8 cellular contexts compared by ENCODE assay signal in genomic region chr12:111841750-111842555, GRCh38. TPM values are rescaled to one million over a fixed set of nuclear protein-coding genes. Genes with fewer than 3 reads are reported as not detected.
DNase-seq lines count a peak whose midpoint lies in the region; ATAC-seq, FAIRE-seq and TF ChIP-seq lines count a peak whose summit lies in the region.

MAPKAPK5 (plus strand) TSS chr12:111842228; CDS start chr12:111842734, 506 bp downstream.

- POLR2A ChIA-PET in Caco-2 (lab: Charles Lee), result interaction anchor here (0.8 to 1.3 kb wide), 4 partner anchors 18 to 171 kb away, joined by 3 to 4 read pairs (median 3); partner anchors contain the start of genes ACAD10, ALDH2, BRAP and ERP29
- POLR2A ChIA-PET in H1 (lab: Charles Lee; ENCODE audit: partially characterized antibody), result interaction anchor here (0.7 to 3.6 kb wide), 21 partner anchors 10 to 178 kb away, joined by 3 to 40 read pairs (median 6); partner anchors contain the start of genes ALDH2, ERP29 and TMEM116

- H2BK15ac ChIP-seq in H1 (ENCODE audit: low read length) (no peak within 1 kb of the TSS), mesenchymal stem cell (ENCODE audit: low read depth, poor library complexity, severe bottlenecking) (peak within 1 kb of the TSS; percentile 100)

- CTCF ChIA-PET in Caco-2 (lab: Charles Lee), result interaction anchor here (0.9 to 1.6 kb wide), 3 partner anchors 29 to 283 kb away, joined by 3 to 6 read pairs (median 4); partner anchors contain the start of genes ERP29, TMEM116 and TRAFD1
- CTCF ChIA-PET in H1 (lab: Charles Lee; ENCODE audit: partially characterized antibody), result interaction anchor here (0.7 to 3.4 kb wide), 6 partner anchors 10 to 180 kb away, joined by 3 to 10 read pairs (median 3); no protein-coding TSS in a partner anchor

- peak within 1 kb of the TSS; percentile 99 for H3K4me3 ChIP-seq in Caco-2 (ENCODE audit: low read depth, low read length)
- peak within 1 kb of the TSS; percentile 75 to 94 (median 86) for H3K4me3 ChIP-seq in H1 (ENCODE audit: extremely low read depth in 1 of 4, insufficient read depth in 2 of 4, low read depth in 3 of 4, low read length in 4 of 4)
- peak within 1 kb of the TSS; percentile 90 to 91 for H3K4me3 ChIP-seq in mesenchymal stem cell (ENCODE audit: insufficient read depth in 1 of 2, low read depth in 1 of 2, low read length in 2 of 2)

- H4K20me1 ChIP-seq in H1 (replicated peaks in 1 of 2; ENCODE audit: control insufficient read depth in 1 of 2, insufficient read depth in 2 of 2, low read length in 2 of 2), result peaks cover 0 to 9% of the 10 kb centered on the region in 2 experiments

- H4K5ac ChIP-seq in H1 (ENCODE audit: insufficient read length, low read depth, low read length), result peak within 1 kb of the TSS; percentile 84

- no peak for TF ChIP-seq CTCF in Caco-2 (IDR thresholded peaks at IDR 0.05; ENCODE audit: insufficient read depth in 1 of 2, low read depth in 1 of 2, low read length in 1 of 2, severe bottlenecking in 1 of 2, unreplicated experiment in 1 of 2)
- TF ChIP-seq CTCF in H1 (IDR thresholded peaks at IDR 0.05; ENCODE audit: control extremely low read depth in 1 of 3, insufficient read depth in 1 of 3, low read depth in 1 of 3, low read length in 3 of 3), result no peak

- no TSS peak for BruUV-seq in Caco-2 (replicated peaks; lab: Mats Ljungman, UMichigan)

- no peak within 1 kb of the TSS for H3K14ac ChIP-seq in H1 (ENCODE audit: insufficient read length)
- H3K14ac ChIP-seq in mesenchymal stem cell (ENCODE audit: low read length in 2 of 2), result peak within 1 kb of the TSS in 1 of 2 experiments; percentile 80

- H3K27ac ChIP-seq in H1 (ENCODE audit: low read depth, low read length) (peak within 1 kb of the TSS; percentile 99), mesenchymal stem cell (ENCODE audit: low read length, poor library complexity, severe bottlenecking) (peak within 1 kb of the TSS; percentile 78)

- no peak for TF ChIP-seq RAD21 in H1 (IDR thresholded peaks at IDR 0.05 in 1 of 2, conservative IDR thresholded peaks at IDR 0.05 in 1 of 2; ENCODE audit: low read depth in 2 of 2, low read length in 2 of 2)

- H3K36me3 ChIP-seq in Caco-2 (ENCODE audit: control insufficient read depth, insufficient read depth, low read length) (no peaks in the 10 kb centered on the region; the same call in 1 of the 2 replicates), H1 (ENCODE audit: control insufficient read depth in 2 of 4, insufficient read depth in 4 of 4, low read length in 3 of 4) (peaks cover 2 to 11% (median 5%) of the 10 kb centered on the region in 4 experiments; a peak in 3 of 8 replicates), mesenchymal stem cell (ENCODE audit: control insufficient read depth in 1 of 2, insufficient read depth in 2 of 2, low read depth in 1 of 2, low read length in 2 of 2) (peaks cover 4 to 21% of the 10 kb centered on the region in 2 experiments)

- peaks cover 29 to 73% of the 10 kb centered on the region in 2 experiments for H3K79me2 ChIP-seq in H1 (ENCODE audit: control insufficient read depth in 1 of 2, insufficient read depth in 2 of 2, low read length in 2 of 2)

- ATAC-seq in GM21381 (IDR thresholded peaks at IDR 0.05; ENCODE audit: unreplicated experiment), result peak; percentile 81

- H3K23ac ChIP-seq in H1 (ENCODE audit: insufficient read length) (no peak within 1 kb of the TSS), mesenchymal stem cell (ENCODE audit: low read length in 2 of 2) (peak within 1 kb of the TSS in 1 of 2 experiments; percentile 90)

- H3K27me3 ChIP-seq in Caco-2 (replicated peaks; ENCODE audit: control insufficient read depth, insufficient read depth, low read length) (no peaks in the 10 kb centered on the region), H1 (replicated peaks in 1 of 4; ENCODE audit: control insufficient read depth in 3 of 4, extremely low read depth in 1 of 4, insufficient read depth in 3 of 4, low read length in 3 of 4) (no peaks in the 10 kb centered on the region), mesenchymal stem cell (ENCODE audit: control insufficient read depth in 1 of 2, insufficient read depth in 1 of 2, low read length in 2 of 2) (no peaks in the 10 kb centered on the region)

- H2AK5ac ChIP-seq in H1 (ENCODE audit: low read depth, low read length), result peak within 1 kb of the TSS; percentile 54; the same call in 1 of the 2 replicates
- H2AK5ac ChIP-seq in mesenchymal stem cell (ENCODE audit: low read length, severe bottlenecking), result peak within 1 kb of the TSS; percentile 47

- peak within 1 kb of the TSS; percentile 4 for H3K4ac ChIP-seq in H1 (replicated peaks; ENCODE audit: insufficient read length, low read depth, low read length)
- H3K4ac ChIP-seq in mesenchymal stem cell (ENCODE audit: low read depth in 1 of 2, low read length in 2 of 2), result peak within 1 kb of the TSS; percentile 85 to 86

- WGBS in H1 (ENCODE audit: extremely low coverage in 1 of 2, insufficient coverage in 1 of 2, insufficient read length in 1 of 2, insufficient replicate concordance in 2 of 2, low coverage in 1 of 2, low lambda C conversion rate in 2 of 2, missing lambda C conversion rate in 1 of 2), 2 experiments, result 1% methylated on average over 68 of the region's 84 CpGs; no CpG with 5 or more reads in 1 of the 2 experiments
- under 1% methylated on average over 63 of the region's 84 CpGs for WGBS in mesenchymal stem cell

- intact Hi-C loops in Caco-2 (cut with micrococcal nuclease; ENCODE audit: unreplicated experiment), result loop anchor here (2.0 kb wide), 1 partner anchor 17 kb away; no protein-coding TSS in a partner anchor

- H3K23me2 ChIP-seq in H1 (ENCODE audit: low read depth, low read length), result peaks cover 6% of the 10 kb centered on the region

- H3K9ac ChIP-seq in H1 (replicated peaks in 1 of 4; ENCODE audit: extremely low read depth in 1 of 4, low read depth in 3 of 4, low read length in 3 of 4) (peak within 1 kb of the TSS; percentile 98 to 100 (median 98)), mesenchymal stem cell (ENCODE audit: low read length) (peak within 1 kb of the TSS; percentile 98)

- H3K4me3 Mint-ChIP-seq in Caco-2 (ENCODE audit: unreplicated experiment), result peak within 1 kb of the TSS; percentile 88

- TF ChIP-seq EP300 in H1 (IDR thresholded peaks at IDR 0.05; ENCODE audit: borderline replicate concordance in 1 of 2, low read depth in 2 of 2, low read length in 2 of 2), result peak in 1 of 2 experiments; percentile 38; a peak in 1 of 3 replicates

- TF ChIP-seq POLR2A in H1 (IDR thresholded peaks at IDR 0.05; ENCODE audit: control extremely low read depth in 1 of 2, low read depth in 2 of 2, low read length in 2 of 2), result peak; percentile 79 to 82

- H3K4me1 Mint-ChIP-seq in Caco-2 (ENCODE audit: low read depth, unreplicated experiment), result peaks cover 20% of the 10 kb centered on the region

- H3K36me3 Mint-ChIP-seq in Caco-2 (ENCODE audit: insufficient read depth, unreplicated experiment), result peaks cover 49% of the 10 kb centered on the region

- H2BK20ac ChIP-seq in H1 (ENCODE audit: low read length), result no peak within 1 kb of the TSS

- H3K79me1 ChIP-seq in H1 (ENCODE audit: low read depth, low read length) (peaks cover 5% of the 10 kb centered on the region), mesenchymal stem cell (replicated peaks; ENCODE audit: low read length, poor library complexity, severe bottlenecking) (peaks cover 2% of the 10 kb centered on the region)

- H3K9me3 Mint-ChIP-seq in Caco-2 (ENCODE audit: unreplicated experiment), result no peaks in the 10 kb centered on the region

- peak within 1 kb of the TSS; percentile 56 for H3K56ac ChIP-seq in H1 (replicated peaks; ENCODE audit: insufficient read length, low read depth, low read length)

- H3K27me3 Mint-ChIP-seq in Caco-2 (ENCODE audit: insufficient read depth, unreplicated experiment), result no peaks in the 10 kb centered on the region

- H3K9me3 ChIP-seq in Caco-2 (no peaks in the 10 kb centered on the region), H1 (ENCODE audit: insufficient read depth in 2 of 2, low read depth in 1 of 2, low read length in 1 of 2) (no peaks in the 10 kb centered on the region), mesenchymal stem cell (ENCODE audit: control insufficient read depth, low read length) (no peaks in the 10 kb centered on the region)

- H2BK120ac ChIP-seq in H1 (replicated peaks; ENCODE audit: low read depth, low read length) (no peak within 1 kb of the TSS), mesenchymal stem cell (ENCODE audit: low read depth, low read length) (peak within 1 kb of the TSS; percentile 84)

- peak within 1 kb of the TSS; percentile 93 for H2BK5ac ChIP-seq in H1 (ENCODE audit: low read depth, low read length)
- peak within 1 kb of the TSS; percentile 98 for H2BK5ac ChIP-seq in mesenchymal stem cell (ENCODE audit: low read depth, low read length, poor library complexity, severe bottlenecking)

- H4K8ac ChIP-seq in H1 (ENCODE audit: extremely low read depth, insufficient read depth, low read length) (peak within 1 kb of the TSS; percentile 100), mesenchymal stem cell (ENCODE audit: low read length) (peak within 1 kb of the TSS; percentile 99)

- H3K4me1 ChIP-seq in Caco-2, result peaks cover 10% of the 10 kb centered on the region; the same call in 1 of the 2 replicates
- H3K4me1 ChIP-seq in H1 (replicated peaks in 1 of 4; ENCODE audit: control insufficient read depth in 3 of 4, insufficient read depth in 4 of 4, low read length in 3 of 4), result no peaks in the 10 kb centered on the region; a peak in 2 of 7 replicates
- peaks cover 11% of the 10 kb centered on the region for H3K4me1 ChIP-seq in mesenchymal stem cell (ENCODE audit: control insufficient read depth, insufficient read depth, low read depth, low read length)

- DNase-seq in Caco-2 (peak; percentile 96 to 97), HUDEP-2 (lab: John Stamatoyannopoulos, UW; ENCODE audit: unreplicated experiment in 76 of 76) (peak; percentile 27 to 95 (median 88)), NOMO-1 treated with dmso at 0.1 percent for 144 hours (lab: John Stamatoyannopoulos, UW; ENCODE audit: unreplicated experiment) (peak; percentile 81), H1 (ENCODE audit: low read depth in 1 of 2, low spot score in 2 of 2) (peak; percentile 86 to 98), mesenchymal stem cell (peak; percentile 95)
- DNase-seq in activated CD8-positive, alpha-beta memory T cell treated with anti-CD3 and anti-CD28 coated beads for 48 hours (ENCODE audit: low read depth in 2 of 3, low spot score in 2 of 3), result peak; percentile 92 to 99 (median 99)
- DNase-seq in stimulated activated CD8-positive, alpha-beta memory T cell treated with anti-CD3 and anti-CD28 coated beads, Interleukin-12 subunit alpha, Interleukin-12 subunit beta, amount 100 ng/mL, for 24 hours (ENCODE audit: extremely low read depth), result peak; percentile 93

- no peak for FAIRE-seq in H1 (lab: Jason Lieb, UNC)

- H3K4me2 ChIP-seq in H1 (ENCODE audit: insufficient read depth in 1 of 2, low read depth in 2 of 2, low read length in 2 of 2) (peak within 1 kb of the TSS; percentile 86 to 87), mesenchymal stem cell (ENCODE audit: low read length, poor library complexity, severe bottlenecking) (peak within 1 kb of the TSS; percentile 85)

- H3K18ac ChIP-seq in H1 (ENCODE audit: extremely low read depth, low read length), result peak within 1 kb of the TSS; percentile 85; the same call in 1 of the 2 replicates
- peak within 1 kb of the TSS; percentile 92 to 94 for H3K18ac ChIP-seq in mesenchymal stem cell (ENCODE audit: low read depth in 1 of 2, low read length in 2 of 2)

- H4K91ac ChIP-seq in H1 (replicated peaks; ENCODE audit: insufficient read length, low read length) (peak within 1 kb of the TSS; percentile 94), mesenchymal stem cell (ENCODE audit: low read length) (peak within 1 kb of the TSS; percentile 93)

- peak within 1 kb of the TSS; percentile 99 for H3K27ac Mint-ChIP-seq in Caco-2 (ENCODE audit: unreplicated experiment)

- peak within 1 kb of the TSS; percentile 13 for H2AFZ ChIP-seq in H1 (ENCODE audit: low read length)
- peak within 1 kb of the TSS; percentile 80 for H2AFZ ChIP-seq in mesenchymal stem cell (ENCODE audit: low read depth, low read length)

- H2BK12ac ChIP-seq in H1 (ENCODE audit: low read depth, low read length) (no peak within 1 kb of the TSS), mesenchymal stem cell (ENCODE audit: low read length in 2 of 2) (no peak within 1 kb of the TSS)

RNA-seq across cellular contexts. Expression of gene MAPKAPK5, which starts in this region (rescaled TPM):
- total RNA-seq in Caco-2 (2022), result 89.5 and 90.1 TPM in 2 replicates
- 90.8 and 91.5 TPM in 2 replicates for total RNA-seq in H1 (2021; fragmentation: NEBNext Ultra II Directional; extraction: Animal tissue kit (Norgen Biotek cat#: 25700))
- polyA plus RNA-seq in H1 (2011; rRNA removed), result 33.8 and 40.0 TPM in 2 replicates
- 61.6 TPM for polyA plus RNA-seq in H1 (2011; cell fraction: cytosol; rRNA removed)
- polyA plus RNA-seq in H1 (2011; cell fraction: nucleus; rRNA removed), result 71.2 TPM
- 58.3 to 69.9 TPM (median 62.5 TPM) in 4 replicates for polyA plus RNA-seq in H1 (2012, experiment 1 of 2)
- polyA plus RNA-seq in H1 (2012, experiment 2 of 2), result 20.3 TPM
- 34.8 TPM for polyA plus RNA-seq in H1 (2013, experiment 1 of 2)
- polyA plus RNA-seq in H1 (2013, experiment 2 of 2), result 34.6 TPM
- polyA minus RNA-seq in H1 (2011; rRNA and poly(A)+ RNA removed), result 87.2 and 98.8 TPM in 2 replicates
- polyA minus RNA-seq in H1 (2011; cell fraction: cytosol; rRNA and poly(A)+ RNA removed), result 31.6 TPM
- polyA minus RNA-seq in H1 (2011; cell fraction: nucleus; rRNA and poly(A)+ RNA removed), result 96.5 TPM
- 18.2 TPM for polyA plus RNA-seq in mesenchymal stem cell (2013, experiment 1 of 2)
- polyA plus RNA-seq in mesenchymal stem cell (2013, experiment 2 of 2), result 18.5 TPM

Comparison
In these comparisons a context has a peak if more than half of its experiments do, and no peak if none do; other contexts are left out.
1. Peak in every context shown above with its lines: DNase-seq, ATAC-seq, H3K4me3 ChIP-seq and H3K27ac ChIP-seq.